In the genomic region with DNA sequence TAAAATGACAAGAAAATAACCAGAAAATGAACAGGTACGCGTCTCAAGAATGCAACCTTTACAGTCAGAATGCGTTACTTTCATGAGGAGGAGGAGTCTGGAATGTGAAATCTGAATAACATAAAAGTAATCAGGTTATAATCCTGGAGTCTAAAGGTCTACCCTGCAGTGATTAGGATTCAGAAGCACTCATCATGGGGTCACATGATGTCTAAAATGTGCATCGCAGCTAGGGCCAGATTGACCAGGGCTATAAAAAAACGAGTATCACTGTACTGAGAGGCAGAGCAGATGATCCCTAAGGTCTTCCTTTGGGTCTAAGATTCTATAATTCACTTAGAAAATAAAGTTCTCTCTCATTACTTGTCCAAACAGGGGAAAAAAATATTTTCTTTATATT, we compare ENCODE assay signal across 38 cellular contexts.
"Had no signal": no experiment of that assay in that cellular context is flagged by ENCODE, and none has a peak within 500 bp of the region (broad histone marks: within the 10 kb centered on the region; RNA-seq: fewer than 3 reads in every experiment).

No MANE protein-coding gene starts in this region.

- ATAC-seq: activated CD8-positive, alpha-beta T cell treated with anti-CD3 and anti-CD28 coated beads for 36 hours; activated naive CD4-positive, alpha-beta T cell treated with anti-CD3 and anti-CD28 coated beads, Interleukin-2, amount 50 U/mL, for 72 hours; activated T-helper 17 cell treated with anti-CD3 and anti-CD28 coated beads, Interleukin-2, amount 50 U/mL, for 72 hours; body of pancreas had no signal

- H3K27me3 Mint-ChIP-seq: activated B cell treated with CpG ODN at 0.5 μM for 24 hours; activated CD4-positive, alpha-beta memory T cell treated with anti-CD3 and anti-CD28 coated beads for 36 hours; activated CD4-positive, alpha-beta T cell treated with anti-CD3 and anti-CD28 coated beads, Interleukin-2, amount 10 ng/mL, durations not matched to agents 24 days and 14 days; activated CD8-positive, alpha-beta T cell treated with anti-CD3 and anti-CD28 coated beads for 36 hours; activated naive CD8-positive, alpha-beta T cell treated with anti-CD3 and anti-CD28 coated beads for 36 hours; activated T-helper 17 cell treated with anti-CD3 and anti-CD28 coated beads, Interleukin-2, amount 50 U/mL, for 72 hours; central memory CD8-positive, alpha-beta T cell had no signal

- H3K36me3 ChIP-seq: breast epithelium had no signal

- H3K27me3 ChIP-seq: adrenal gland, body of pancreas, brain microvascular endothelial cell, breast epithelium had no signal

- DNase-seq: activated B cell treated with CpG ODN at 0.5 μM for 24 hours; activated CD4-positive, alpha-beta memory T cell treated with anti-CD3 and anti-CD28 coated beads for 36 hours; activated CD4-positive, alpha-beta T cell treated with anti-CD3 and anti-CD28 coated beads for 4 hours; activated CD4-positive, alpha-beta T cell treated with anti-CD3 and anti-CD28 coated beads, Interleukin-2, amount 10 ng/mL, durations not matched to agents 24 days and 14 days; activated CD4-positive, alpha-beta T cell treated with anti-CD3 and anti-CD28 coated beads, Interleukin-2, amount 50 U/mL, for 1 hour; activated CD4-positive, alpha-beta T cell treated with anti-CD3 and anti-CD28 coated beads, Interleukin-2, amount 50 U/mL, for 4 hours; activated CD4-positive, CD25-positive, alpha-beta regulatory T cell treated with anti-CD3 and anti-CD28 coated beads, Interleukin-2, amount 50 U/mL, for 72 hours; activated CD8-positive, alpha-beta memory T cell treated with anti-CD3 and anti-CD28 coated beads, Interleukin-2, amount 50 U/mL, for 4 hours; activated CD8-positive, alpha-beta T cell treated with anti-CD3 and anti-CD28 coated beads for 36 hours; activated effector memory CD4-positive, alpha-beta T cell treated with anti-CD3 and anti-CD28 coated beads, Interleukin-2, amount 50 U/mL, for 16 hours; activated gamma-delta T cell treated with Interleukin-2 at 50 U/mL for 16 hours; activated naive CD4-positive, alpha-beta T cell; activated naive CD4-positive, alpha-beta T cell treated with anti-CD3 and anti-CD28 coated beads for 36 hours; activated naive CD4-positive, alpha-beta T cell treated with anti-CD3 and anti-CD28 coated beads, Interleukin-2, amount 50 U/mL, for 16 hours; activated naive CD8-positive, alpha-beta T cell treated with anti-CD3 and anti-CD28 coated beads for 36 hours; activated T-cell treated with anti-CD3 and anti-CD28 coated beads for 4 hours; activated T-cell treated with anti-CD3 and anti-CD28 coated beads, Interleukin-2, amount 50 U/mL, for 1 hour; activated T-cell treated with anti-CD3 and anti-CD28 coated beads, Interleukin-2, amount 50 U/mL, for 48 hours; adrenal gland; amniotic stem cell; aorta; body of pancreas; brain microvascular endothelial cell; caudate nucleus; cerebellar nuclear complex; T-helper 1 cell; T-helper 2 cell; T-helper 9 cell had no signal

- H3K4me3 ChIP-seq: adrenal gland, body of pancreas, breast epithelium had no signal

- H3K27ac Mint-ChIP-seq: activated B cell treated with CpG ODN at 0.5 μM for 24 hours; activated CD4-positive, alpha-beta T cell treated with anti-CD3 and anti-CD28 coated beads, Interleukin-2, amount 10 ng/mL, durations not matched to agents 24 days and 14 days; activated CD8-positive, alpha-beta T cell treated with anti-CD3 and anti-CD28 coated beads for 36 hours; activated naive CD4-positive, alpha-beta T cell treated with anti-CD3 and anti-CD28 coated beads for 36 hours; activated T-helper 1 cell treated with anti-CD3 and anti-CD28 coated beads, Interleukin-12 subunit alpha, Interleukin-12 subunit beta, Interleukin-2, Interleukin-4 antibody, amounts not matched to agents 30 ng/mL and 10 ng/mL and 1 ng/mL, durations not matched to agents 14 hours and 24 hours and 36 hours; activated T-helper 17 cell treated with anti-CD3 and anti-CD28 coated beads, Interleukin-2, amount 50 U/mL, for 72 hours; T-helper 1 cell treated with Interleukin-12 subunit alpha and Interleukin-12 subunit beta and Interleukin-4 antibody, amounts not matched to agents 30 μg/mL and 1 μg/mL, for 36 hours; T-helper 2 cell treated with Interferon-gamma antibody and Interleukin-4, amounts not matched to agents 5 μg/mL and 100 μg/mL, for 36 hours had no signal

- H3K4me1 ChIP-seq: adrenal gland, body of pancreas, breast epithelium had no signal

- FAIRE-seq: astrocyte, TTC549 had no signal

- H3K27ac ChIP-seq: adrenal gland, body of pancreas, brain microvascular endothelial cell, breast epithelium, VCaP had no signal

- H3K4me3 Mint-ChIP-seq: activated B cell treated with CpG ODN at 0.5 μM for 24 hours; activated CD4-positive, alpha-beta memory T cell treated with anti-CD3 and anti-CD28 coated beads for 36 hours; activated CD4-positive, alpha-beta T cell treated with anti-CD3 and anti-CD28 coated beads, Interleukin-2, amount 10 ng/mL, durations not matched to agents 24 days and 14 days; activated CD8-positive, alpha-beta T cell treated with anti-CD3 and anti-CD28 coated beads for 36 hours; activated naive CD4-positive, alpha-beta T cell treated with anti-CD3 and anti-CD28 coated beads for 36 hours; activated naive CD8-positive, alpha-beta T cell treated with anti-CD3 and anti-CD28 coated beads for 36 hours; activated T-helper 1 cell treated with anti-CD3 and anti-CD28 coated beads, Interleukin-12 subunit alpha, Interleukin-12 subunit beta, Interleukin-2, Interleukin-4 antibody, amounts not matched to agents 30 ng/mL and 10 ng/mL and 1 ng/mL, durations not matched to agents 14 hours and 24 hours and 36 hours; activated T-helper 17 cell treated with anti-CD3 and anti-CD28 coated beads, Interleukin-2, amount 50 U/mL, for 72 hours; central memory CD8-positive, alpha-beta T cell; T-helper 1 cell treated with Interleukin-12 subunit alpha and Interleukin-12 subunit beta and Interleukin-4 antibody, amounts not matched to agents 30 μg/mL and 1 μg/mL, for 36 hours; T-helper 2 cell treated with Interferon-gamma antibody and Interleukin-4, amounts not matched to agents 5 μg/mL and 100 μg/mL, for 36 hours had no signal

- H3K9me3 Mint-ChIP-seq: activated B cell treated with CpG ODN at 0.5 μM for 24 hours; activated CD4-positive, alpha-beta memory T cell treated with anti-CD3 and anti-CD28 coated beads for 36 hours; activated CD4-positive, alpha-beta T cell treated with anti-CD3 and anti-CD28 coated beads, Interleukin-2, amount 10 ng/mL, durations not matched to agents 24 days and 14 days; activated CD8-positive, alpha-beta T cell treated with anti-CD3 and anti-CD28 coated beads for 36 hours; activated naive CD4-positive, alpha-beta T cell treated with anti-CD3 and anti-CD28 coated beads for 36 hours; activated naive CD4-positive, alpha-beta T cell treated with anti-CD3 and anti-CD28 coated beads, Interleukin-2, amount 50 U/mL, for 72 hours; activated naive CD8-positive, alpha-beta T cell treated with anti-CD3 and anti-CD28 coated beads for 36 hours; activated T-helper 1 cell treated with anti-CD3 and anti-CD28 coated beads, Interleukin-12 subunit alpha, Interleukin-12 subunit beta, Interleukin-2, Interleukin-4 antibody, amounts not matched to agents 30 ng/mL and 10 ng/mL and 1 ng/mL, durations not matched to agents 14 hours and 24 hours and 36 hours; activated T-helper 17 cell treated with anti-CD3 and anti-CD28 coated beads, Interleukin-2, amount 50 U/mL, for 72 hours; central memory CD8-positive, alpha-beta T cell; T-helper 1 cell treated with Interleukin-12 subunit alpha and Interleukin-12 subunit beta and Interleukin-4 antibody, amounts not matched to agents 30 μg/mL and 1 μg/mL, for 36 hours; T-helper 2 cell treated with Interferon-gamma antibody and Interleukin-4, amounts not matched to agents 5 μg/mL and 100 μg/mL, for 36 hours had no signal

- H3K9me3 ChIP-seq: adrenal gland, body of pancreas, breast epithelium had no signal
